10 cellular contexts compared by ENCODE assay signal in the genomic region with DNA sequence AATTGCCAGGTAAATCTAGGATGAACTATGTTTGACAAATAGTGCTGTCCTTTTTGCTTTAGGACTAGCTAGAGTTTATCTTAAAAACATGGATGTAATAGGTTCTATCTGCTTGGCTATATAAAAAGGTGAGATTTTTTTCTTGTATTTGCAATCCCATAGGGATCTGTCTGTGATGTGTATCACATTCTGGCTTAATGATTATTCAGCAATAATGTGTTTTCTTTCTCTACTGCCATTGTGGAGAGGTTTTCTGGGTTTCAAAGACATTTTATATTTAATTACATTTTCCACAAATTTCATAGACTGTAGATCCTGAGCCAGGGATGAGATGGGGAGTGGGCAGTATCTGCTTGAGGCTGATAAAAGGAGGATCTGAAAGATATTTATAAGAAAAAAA.
"Had no signal": no experiment of that assay in that cellular context is flagged by ENCODE, and none has a peak within 500 bp of the region (broad histone marks: within the 10 kb centered on the region; RNA-seq: fewer than 3 reads in every experiment).

No MANE protein-coding gene starts in this region.

- H3K4me1 ChIP-seq: HAP-1 had no signal

- H3K36me3 ChIP-seq: HAP-1 had no signal

- H2AFZ ChIP-seq: GM23248, GM23338 had no signal

- H3K9ac ChIP-seq: GM23248 had no signal

- H3K27ac ChIP-seq: GM23248 had no signal

- DNase-seq: GM23248, GOT3, H7, H9, HCEC 1CT, HFFc6 had no signal

- H3K4me3 ChIP-seq: GM23248, GM23338, HAP-1 had no signal

- ATAC-seq: GM23338, HCT116 had no signal

- FAIRE-seq: H1 had no signal

- H3K9me3 ChIP-seq: HAP-1 had no signal

- H3K4me2 ChIP-seq: GM23338 had no signal
